8 cellular contexts compared by ENCODE assay signal in the genomic region with DNA sequence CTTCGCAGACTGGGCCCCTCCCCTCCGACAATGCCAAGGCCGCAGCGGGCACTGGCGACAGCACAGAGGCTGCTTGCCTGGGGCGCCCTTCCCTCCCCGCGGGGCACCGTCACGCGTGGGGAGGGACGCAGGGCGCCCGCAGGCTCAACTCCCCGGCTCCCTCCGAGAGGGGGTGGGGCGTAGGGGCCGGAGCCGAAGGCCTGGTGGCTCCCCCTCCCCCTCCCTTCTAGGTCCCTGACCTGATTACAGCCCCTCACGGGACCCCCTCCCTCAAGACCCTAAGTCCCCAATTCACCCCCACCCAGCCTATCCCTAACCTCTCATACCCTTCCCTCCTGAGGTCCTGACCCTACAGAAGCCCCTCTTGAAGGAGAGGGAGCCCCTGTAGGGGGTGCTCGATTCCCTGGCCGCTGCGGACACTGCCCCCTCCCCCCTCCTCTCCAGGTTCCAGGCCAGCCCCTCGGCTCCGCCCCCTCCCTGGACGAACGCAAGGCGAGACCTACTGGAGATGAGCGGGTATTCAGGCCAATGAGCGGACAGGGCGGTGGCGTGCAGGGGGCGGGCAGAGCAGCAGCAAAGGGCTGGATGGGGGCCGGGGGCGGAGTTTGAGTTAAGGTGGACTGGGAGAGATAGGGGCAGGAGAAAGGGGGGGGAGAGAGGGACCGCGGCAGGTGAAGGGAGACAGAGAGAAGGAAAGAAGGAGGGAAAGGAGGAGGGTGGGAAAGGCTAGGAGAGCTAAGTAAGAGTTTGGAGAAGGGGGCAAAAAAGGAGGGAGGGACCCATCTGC. TPM values are rescaled to one million over a fixed set of nuclear protein-coding genes. Genes with fewer than 3 reads are reported as not detected.
DNase-seq lines count a peak whose midpoint lies in the region; ATAC-seq, FAIRE-seq and TF ChIP-seq lines count a peak whose summit lies in the region.

No MANE protein-coding gene starts in this region.

- no peaks in the 10 kb centered on the region for H3K27me3 ChIP-seq in right cardiac atrium (ENCODE audit: control insufficient read depth, insufficient read depth)

- peak; percentile 86 for FAIRE-seq in urothelium cell line (lab: Jason Lieb, UNC)

- TF ChIP-seq CTCF in GM12874 (IDR thresholded peaks at IDR 0.05; ENCODE audit: insufficient read depth, low read depth, low read length) = peak; percentile 60

- peak; percentile 56 for ATAC-seq in HG02870 (IDR thresholded peaks at IDR 0.05; ENCODE audit: unreplicated experiment)
- peak; percentile 89 for ATAC-seq in right cardiac atrium

- H3K27me3 Mint-ChIP-seq in T-helper 2 cell treated with Interferon-gamma antibody and Interleukin-4, amounts not matched to agents 5 μg/mL and 100 μg/mL, for 36 hours (ENCODE audit: low read depth) = no peaks in the 10 kb centered on the region

- peak overlapping the region; percentile 87 for H3K4me3 ChIP-seq in right cardiac atrium (ENCODE audit: low read length)

- no peaks in the 10 kb centered on the region for H3K9me3 ChIP-seq in right cardiac atrium (ENCODE audit: control insufficient read depth, low read length)

- no peaks in the 10 kb centered on the region for H3K9me3 Mint-ChIP-seq in T-helper 2 cell treated with Interferon-gamma antibody and Interleukin-4, amounts not matched to agents 5 μg/mL and 100 μg/mL, for 36 hours

- intact Hi-C loops in right cardiac atrium (cut with DNase I) = no loop called here

- H3K4me3 Mint-ChIP-seq in T-helper 2 cell treated with Interferon-gamma antibody and Interleukin-4, amounts not matched to agents 5 μg/mL and 100 μg/mL, for 36 hours = peak overlapping the region; percentile 99

- peak overlapping the region; percentile 95 for H3K27ac ChIP-seq in right cardiac atrium (ENCODE audit: low read length)

- DNase-seq in NCI-H187 treated with DMSO at 0.1 percent for 48 hours (lab: John Stamatoyannopoulos, UW) = peak; percentile 100
- DNase-seq in T-helper 2 cell treated with Interferon-gamma antibody and Interleukin-4, amounts not matched to agents 5 μg/mL and 100 μg/mL, for 36 hours (ENCODE audit: low spot score) = peak; percentile 99
- DNase-seq in anterior cingulate cortex (lab: John Stamatoyannopoulos, UW) = peak; percentile 93 to 100 (median 99)
- DNase-seq in right cardiac atrium = peak; percentile 100
- DNase-seq in pulmonary artery endothelial cell (ENCODE audit: low read depth, low spot score) = peak; percentile 96
- peak; percentile 99 for DNase-seq in urothelium cell line (ENCODE audit: low spot score)

- H3K4me1 Mint-ChIP-seq in T-helper 2 cell treated with Interferon-gamma antibody and Interleukin-4, amounts not matched to agents 5 μg/mL and 100 μg/mL, for 36 hours (ENCODE audit: low read depth) = peaks cover 47% of the 10 kb centered on the region

- peak overlapping the region; percentile 93 for H3K27ac Mint-ChIP-seq in T-helper 2 cell treated with Interferon-gamma antibody and Interleukin-4, amounts not matched to agents 5 μg/mL and 100 μg/mL, for 36 hours

- WGBS in right cardiac atrium = under 1% methylated on average over 32 of the region's 37 CpGs

- peaks cover 7% of the 10 kb centered on the region for H3K36me3 Mint-ChIP-seq in T-helper 2 cell treated with Interferon-gamma antibody and Interleukin-4, amounts not matched to agents 5 μg/mL and 100 μg/mL, for 36 hours (ENCODE audit: low read depth)

- H3K4me1 ChIP-seq in right cardiac atrium (ENCODE audit: control insufficient read depth, insufficient read depth, low read length) = peaks cover 23% of the 10 kb centered on the region

RNA-seq across cellular contexts. Expression of a gene that starts 0.7 kb away (rescaled TPM):
- 10 to 100 TPM; 40.3 to 66.6 (median 52.7) TPM for total RNA-seq in right cardiac atrium
- polyA plus RNA-seq in right cardiac atrium = 41.7 TPM
- 11.5 and 22.2 TPM in 2 replicates for total RNA-seq in pulmonary artery endothelial cell

RNA-seq across cellular contexts. Expression of a gene that starts 8.5 kb away (rescaled TPM):
- total RNA-seq in right cardiac atrium (not detected), pulmonary artery endothelial cell (0.56 and 0.66 TPM in 2 replicates)
- polyA plus RNA-seq in right cardiac atrium = not detected

RNA-seq across cellular contexts. Expression of a gene that starts 18.7 kb away (rescaled TPM):
- 10 to 100 TPM; 22.8 to 32.7 (median 25.2) TPM for total RNA-seq in right cardiac atrium
- 25.3 TPM for polyA plus RNA-seq in right cardiac atrium
- total RNA-seq in pulmonary artery endothelial cell = 29.5 TPM in 2 replicates

RNA-seq across cellular contexts. Expression of a gene that starts 27.4 kb away (rescaled TPM):
- total RNA-seq in right cardiac atrium (10 to 100 TPM; 19.9 to 28.1 (median 23.4) TPM), pulmonary artery endothelial cell (78.0 and 143 TPM in 2 replicates)
- 28.9 TPM for polyA plus RNA-seq in right cardiac atrium

RNA-seq across cellular contexts. Expression of a gene that starts 31.3 kb away (rescaled TPM):
- total RNA-seq in right cardiac atrium (10 to 100 TPM; 63.2 to 81.7 (median 71.4) TPM), pulmonary artery endothelial cell (186 and 321 TPM in 2 replicates)
- 37.9 TPM for polyA plus RNA-seq in right cardiac atrium

Comparison
In these comparisons a context has a peak if more than half of its experiments do, and no peak if none do; other contexts are left out.
1. Peak in every context shown above with its lines: DNase-seq, ATAC-seq, H3K4me3 ChIP-seq and H3K27ac ChIP-seq.